ENCODE assay signal across 8 cellular contexts in genomic region chr1:232628335-232629214, GRCh38. TPM values are rescaled to one million over a fixed set of nuclear protein-coding genes. Genes with fewer than 3 reads are reported as not detected.
DNase-seq lines count a peak whose midpoint lies in the region; ATAC-seq and TF ChIP-seq lines count a peak whose summit lies in the region.

No MANE protein-coding gene starts in this region.

- H3K79me2 ChIP-seq in neural progenitor cell (ENCODE audit: low read depth) = peaks cover 55% of the 10 kb centered on the region

- intact Hi-C loops in esophagus muscularis mucosa (cut with DNase I) = loop anchor here (5.0 to 10.0 kb wide), 3 partner anchors 76 to 484 kb away; no protein-coding TSS in a partner anchor

- peak overlapping the region; percentile 85 to 99 (median 93) for H3K4me2 ChIP-seq in BLaER1 treated with 17β-estradiol and CSF1 and Interleukin-3, amounts not matched to agents 10 nM and 100 nM
- H3K4me2 ChIP-seq in neural progenitor cell = peak overlapping the region; percentile 96

- H3K27me3 ChIP-seq in BLaER1 treated with 17β-estradiol and CSF1 and Interleukin-3, amounts not matched to agents 10 nM and 100 nM = peaks cover 0 to 32% (median 23%) of the 10 kb centered on the region in 11 experiments; a peak in 19 of 22 replicates
- no peaks in the 10 kb centered on the region for H3K27me3 ChIP-seq in esophagus muscularis mucosa
- peaks cover 36% of the 10 kb centered on the region for H3K27me3 ChIP-seq in neural progenitor cell

- WGBS in esophagus muscularis mucosa = 19% methylated on average over 11 of the region's 11 CpGs

- no peak for ATAC-seq in HG03095 (IDR thresholded peaks at IDR 0.05; ENCODE audit: unreplicated experiment)

- H3K9me3 ChIP-seq in BLaER1 treated with 17β-estradiol and CSF1 and Interleukin-3, amounts not matched to agents 10 nM and 100 nM (replicated peaks in 1 of 11) = no peaks in the 10 kb centered on the region
- no peaks in the 10 kb centered on the region for H3K9me3 ChIP-seq in esophagus muscularis mucosa
- H3K9me3 ChIP-seq in neural progenitor cell (ENCODE audit: low read depth) = no peaks in the 10 kb centered on the region

- H3K4me1 ChIP-seq in BLaER1 treated with 17β-estradiol and CSF1 and Interleukin-3, amounts not matched to agents 10 nM and 100 nM = peaks cover 12 to 55% (median 23%) of the 10 kb centered on the region in 10 experiments
- H3K4me1 ChIP-seq in esophagus muscularis mucosa (peaks cover 8 to 45% (median 42%) of the 10 kb centered on the region in 4 donors), neural progenitor cell (peaks cover 13% of the 10 kb centered on the region)

- peak overlapping the region; percentile 77 for H2AFZ ChIP-seq in neural progenitor cell (replicated peaks)

- H3K4me3 Mint-ChIP-seq in HFFc6 (peak overlapping the region; percentile 42; the same call in 1 of the 2 replicates), neural progenitor cell (peak overlapping the region; percentile 99)
- peak overlapping the region; percentile 86 for H3K4me3 Mint-ChIP-seq in T-helper 1 cell treated with Interleukin-12 subunit alpha and Interleukin-12 subunit beta and Interleukin-4 antibody, amounts not matched to agents 30 μg/mL and 1 μg/mL, for 36 hours

- H3K27ac Mint-ChIP-seq in HFFc6 = no peak overlapping the region
- H3K27ac Mint-ChIP-seq in T-helper 1 cell treated with Interleukin-12 subunit alpha and Interleukin-12 subunit beta and Interleukin-4 antibody, amounts not matched to agents 30 μg/mL and 1 μg/mL, for 36 hours = no peak overlapping the region
- peak overlapping the region; percentile 92 for H3K27ac Mint-ChIP-seq in neural progenitor cell

- H3K4me3 ChIP-seq in BLaER1 treated with 17β-estradiol and CSF1 and Interleukin-3, amounts not matched to agents 10 nM and 100 nM = peak overlapping the region; percentile 76 to 90 (median 84)
- H3K4me3 ChIP-seq in esophagus muscularis mucosa = peak overlapping the region; percentile 91 to 98 (median 94)
- peak overlapping the region; percentile 87 for H3K4me3 ChIP-seq in neural progenitor cell

- H3K36me3 Mint-ChIP-seq in HFFc6 (ENCODE audit: low read depth) (no peaks in the 10 kb centered on the region), neural progenitor cell (peaks cover 21% of the 10 kb centered on the region)
- H3K36me3 Mint-ChIP-seq in T-helper 1 cell treated with Interleukin-12 subunit alpha and Interleukin-12 subunit beta and Interleukin-4 antibody, amounts not matched to agents 30 μg/mL and 1 μg/mL, for 36 hours (ENCODE audit: low read depth) = no peaks in the 10 kb centered on the region

- H3K9me3 Mint-ChIP-seq in HFFc6 (no peaks in the 10 kb centered on the region), neural progenitor cell (peaks cover 2% of the 10 kb centered on the region)
- no peaks in the 10 kb centered on the region for H3K9me3 Mint-ChIP-seq in T-helper 1 cell treated with Interleukin-12 subunit alpha and Interleukin-12 subunit beta and Interleukin-4 antibody, amounts not matched to agents 30 μg/mL and 1 μg/mL, for 36 hours

- DNase-seq in HFFc6 (no peak), esophagus muscularis mucosa (ENCODE audit: extremely low spot score) (no peak), neural progenitor cell (ENCODE audit: low spot score) (peak; percentile 27)
- DNase-seq in stimulated activated CD4-positive, alpha-beta T cell treated with anti-CD3 and anti-CD28 coated beads, Interleukin-4, amount 100 ng/mL, for 4 hours = no peak
- DNase-seq in stimulated activated CD4-positive, alpha-beta T cell treated with anti-CD3 and anti-CD28 coated beads, Interleukin-1b, Interleukin-23, amount 100 ng/mL, for 48 hours = no peak

- H4K20me1 ChIP-seq in BLaER1 treated with 17β-estradiol and CSF1 and Interleukin-3, amounts not matched to agents 10 nM and 100 nM = peaks cover 0 to 61% (median 13%) of the 10 kb centered on the region in 11 experiments; a peak in 12 of 22 replicates
- H4K20me1 ChIP-seq in neural progenitor cell (ENCODE audit: low read depth) = peaks cover 17% of the 10 kb centered on the region

- H3K36me3 ChIP-seq in BLaER1 treated with 17β-estradiol and CSF1 and Interleukin-3, amounts not matched to agents 10 nM and 100 nM = no peaks in the 10 kb centered on the region
- no peaks in the 10 kb centered on the region for H3K36me3 ChIP-seq in esophagus muscularis mucosa
- no peaks in the 10 kb centered on the region for H3K36me3 ChIP-seq in neural progenitor cell

- TF ChIP-seq EP300 in esophagus muscularis mucosa (IDR thresholded peaks at IDR 0.05) = no peak

- TF ChIP-seq CTCF in HFFc6 (IDR thresholded peaks at IDR 0.05) (no peak; the same call in 1 of the 2 replicates), esophagus muscularis mucosa (IDR thresholded peaks at IDR 0.05) (peak in 2 of 3 experiments; percentile 22 to 43), neural progenitor cell (IDR thresholded peaks at IDR 0.05) (peak; percentile 33)

- peak overlapping the region in 8 of 11 experiments; percentile 41 to 78 (median 58); a peak in 10 of 22 replicates for H3K27ac ChIP-seq in BLaER1 treated with 17β-estradiol and CSF1 and Interleukin-3, amounts not matched to agents 10 nM and 100 nM
- H3K27ac ChIP-seq in esophagus muscularis mucosa (replicated peaks in 1 of 4) (peak overlapping the region; percentile 90 to 98 (median 95)), neural progenitor cell (no peak overlapping the region)

- peak overlapping the region; percentile 68 to 86 (median 79) for H3K9ac ChIP-seq in BLaER1 treated with 17β-estradiol and CSF1 and Interleukin-3, amounts not matched to agents 10 nM and 100 nM
- peak overlapping the region; percentile 36 for H3K9ac ChIP-seq in neural progenitor cell

- H3K4me1 Mint-ChIP-seq in HFFc6 (ENCODE audit: low read depth) = peaks cover 6% of the 10 kb centered on the region; the same call in 1 of the 2 replicates
- H3K4me1 Mint-ChIP-seq in T-helper 1 cell treated with Interleukin-12 subunit alpha and Interleukin-12 subunit beta and Interleukin-4 antibody, amounts not matched to agents 30 μg/mL and 1 μg/mL, for 36 hours (ENCODE audit: low read depth) = peaks cover 23% of the 10 kb centered on the region
- peaks cover 46% of the 10 kb centered on the region for H3K4me1 Mint-ChIP-seq in neural progenitor cell

- peaks cover 7% of the 10 kb centered on the region for H3F3A ChIP-seq in neural progenitor cell (ENCODE audit: low read depth)

- H3K27me3 Mint-ChIP-seq in HFFc6 (ENCODE audit: insufficient read depth) = peaks cover 32% of the 10 kb centered on the region
- H3K27me3 Mint-ChIP-seq in T-helper 1 cell treated with Interleukin-12 subunit alpha and Interleukin-12 subunit beta and Interleukin-4 antibody, amounts not matched to agents 30 μg/mL and 1 μg/mL, for 36 hours (ENCODE audit: low read depth) = peaks cover 67% of the 10 kb centered on the region
- H3K27me3 Mint-ChIP-seq in neural progenitor cell (ENCODE audit: insufficient read depth, low read depth) = no peaks in the 10 kb centered on the region

- no peak for TF ChIP-seq POLR2A in esophagus muscularis mucosa (IDR thresholded peaks at IDR 0.05; ENCODE audit: low read depth)

RNA-seq across cellular contexts. Expression of gene SIPA1L2, which starts 1.4 kb away (rescaled TPM):
- total RNA-seq in HFFc6 (2021; fragmentation: NEBNext Ultra II Directional; extraction: Animal tissue kit (Norgen Biotek cat#: 25700)) = under 1 TPM in 5 of 6 experiments, not detected in 1; 0.02 to 0.05 (median 0.02) TPM
- total RNA-seq in esophagus muscularis mucosa (10 to 100 TPM; 37.4 to 59.0 (median 43.0) TPM), neural progenitor cell (ENCODE audit: low replicate concordance) (19.5 and 24.8 TPM in 2 replicates)

Comparison
In these comparisons a context has a peak if more than half of its experiments do, and no peak if none do; other contexts are left out.
1. H3K4me3 Mint-ChIP-seq: peak in every context shown above with its lines; median percentile 99 in neural progenitor cell; 86 in T-helper 1 cell treated with Interleukin-12 subunit alpha and Interleukin-12 subunit beta and Interleukin-4 antibody, amounts not matched to agents 30 μg/mL and 1 μg/mL, for 36 hours; 42 in HFFc6.
2. RNA of gene SIPA1L2, which starts 1.4 kb away (total RNA-seq): 37.4 to 59.0 TPM in esophagus muscularis mucosa and 19.5 to 24.8 TPM in neural progenitor cell; 0.02 to 0.05 TPM in HFFc6; every median in the first group is over 10 times any median in the second.
3. Peak in every context shown above with its lines, with median percentiles within 50 percentile points of each other: H3K4me3 ChIP-seq.